In the genomic region with DNA sequence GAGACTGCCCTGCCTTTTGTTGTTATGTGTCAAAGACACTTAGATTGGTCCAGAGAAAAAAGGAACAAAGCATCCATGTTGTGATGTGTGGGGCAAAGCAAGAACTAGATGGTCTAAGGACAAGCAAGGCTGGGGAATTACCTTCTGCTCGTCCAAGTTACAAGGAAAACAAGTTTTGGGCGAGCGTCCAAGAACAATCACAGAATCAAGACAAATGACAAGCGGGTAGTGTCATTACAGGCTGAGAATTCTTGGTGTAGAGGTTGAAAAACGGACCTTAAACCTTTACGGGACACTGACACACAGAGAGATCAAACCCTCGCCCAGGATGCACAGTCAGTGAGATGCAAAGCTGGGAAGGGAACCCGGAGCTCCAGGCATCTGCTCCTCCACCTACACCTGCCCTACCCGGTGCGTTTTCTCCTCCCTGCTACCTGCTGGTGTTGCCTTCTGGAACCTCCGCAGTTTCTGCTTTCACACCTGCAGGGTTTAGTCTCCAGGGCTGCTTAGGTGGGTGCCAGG, we compare ENCODE assay signal across 8 cellular contexts. TPM values are rescaled to one million over a fixed set of nuclear protein-coding genes. Genes with fewer than 3 reads are reported as not detected.
DNase-seq lines count a peak whose midpoint lies in the region; ATAC-seq, FAIRE-seq and TF ChIP-seq lines count a peak whose summit lies in the region.

No MANE protein-coding gene starts in this region.

- H3K36me3 ChIP-seq in bronchial epithelial cell (ENCODE audit: control insufficient read depth, insufficient read depth, low read length) (peaks cover 8% of the 10 kb centered on the region), mucosa of rectum (ENCODE audit: control insufficient read depth in 2 of 2, insufficient read depth in 2 of 2, low read length in 2 of 2) (peaks cover 3 to 4% of the 10 kb centered on the region in 2 donors)

- intact Hi-C loops in head of caudate nucleus (cut with DNase I): no loop called here

- H3K27me3 ChIP-seq in bronchial epithelial cell (ENCODE audit: control insufficient read depth, insufficient read depth, low read length) (no peaks in the 10 kb centered on the region), mucosa of rectum (ENCODE audit: control insufficient read depth in 2 of 2, insufficient read depth in 2 of 2, low read length in 2 of 2) (no peaks in the 10 kb centered on the region)

- H3K9ac ChIP-seq in mucosa of rectum (ENCODE audit: low read depth in 1 of 2, low read length in 2 of 2): peak overlapping the region; percentile 32 to 60

- H3K27ac ChIP-seq in mucosa of rectum (ENCODE audit: low read depth in 2 of 2, low read length in 2 of 2): no peak overlapping the region

- ATAC-seq in GM19397 (IDR thresholded peaks at IDR 0.05; ENCODE audit: unreplicated experiment): no peak

- peaks cover 7 to 8% of the 10 kb centered on the region in 2 donors for H3K4me1 ChIP-seq in mucosa of rectum (ENCODE audit: control insufficient read depth in 2 of 2, insufficient read depth in 2 of 2, low read length in 2 of 2)

- FAIRE-seq in bronchial epithelial cell (lab: Jason Lieb, UNC): no peak

- H3K4me3 ChIP-seq in Jurkat, Clone E6-1 (ENCODE audit: low read length): peak overlapping the region; percentile 64
- H3K4me3 ChIP-seq in bronchial epithelial cell (ENCODE audit: low read depth, low read length): peak overlapping the region; percentile 87
- H3K4me3 ChIP-seq in mucosa of rectum (ENCODE audit: low read length in 2 of 2): peak overlapping the region; percentile 65 to 89

- TF ChIP-seq CTCF in bronchial epithelial cell (IDR thresholded peaks at IDR 0.05; ENCODE audit: insufficient read depth, low read length, severe bottlenecking): no peak

- DNase-seq in NCI-H510A treated with DMSO at 0.1 percent for 48 hours (lab: John Stamatoyannopoulos, UW) (peak; percentile 70), NCI-H510A (lab: John Stamatoyannopoulos, UW) (no peak), bronchial epithelial cell (ENCODE audit: low read depth) (no peak), head of caudate nucleus (no peak)
- DNase-seq in Jurkat, Clone E6-1 (ENCODE audit: low read depth, low spot score): no peak
- DNase-seq in stimulated activated CD4-positive, alpha-beta T cell treated with anti-CD3 and anti-CD28 coated beads, Interleukin-4, amount 100 ng/mL, for 4 hours: no peak

- peaks cover 0 to 2% of the 10 kb centered on the region in 2 donors for H3K9me3 ChIP-seq in mucosa of rectum (ENCODE audit: control insufficient read depth in 2 of 2, low read length in 2 of 2)

RNA-seq across cellular contexts. Expression of a gene that starts 0.5 kb away (rescaled TPM):
- polyA plus RNA-seq in Jurkat, Clone E6-1 (2012; ENCODE audit: insufficient read depth, insufficient read length): 8.6 TPM
- total RNA-seq in bronchial epithelial cell: 8.8 and 10.8 TPM in 2 replicates

RNA-seq across cellular contexts. Expression of a gene that starts 10.9 kb away (rescaled TPM):
- not detected for polyA plus RNA-seq in Jurkat, Clone E6-1 (2012; ENCODE audit: insufficient read depth, insufficient read length)
- 5.5 and 5.8 TPM in 2 replicates for total RNA-seq in bronchial epithelial cell

RNA-seq across cellular contexts. Expression of a gene that starts 16.0 kb away (rescaled TPM):
- 5.7 TPM for polyA plus RNA-seq in Jurkat, Clone E6-1 (2012; ENCODE audit: insufficient read depth, insufficient read length)
- total RNA-seq in bronchial epithelial cell: 9.7 and 10.5 TPM in 2 replicates

RNA-seq across cellular contexts. Expression of a gene that starts 25.3 kb away (rescaled TPM):
- 10.8 TPM for polyA plus RNA-seq in Jurkat, Clone E6-1 (2012; ENCODE audit: insufficient read depth, insufficient read length)
- total RNA-seq in bronchial epithelial cell: 2.4 and 3.7 TPM in 2 replicates

RNA-seq across cellular contexts. Expression of a gene that starts 42.4 kb away (rescaled TPM):
- polyA plus RNA-seq in Jurkat, Clone E6-1 (2012; ENCODE audit: insufficient read depth, insufficient read length): 10.7 TPM
- 8.2 and 9.7 TPM in 2 replicates for total RNA-seq in bronchial epithelial cell
